15 cellular contexts compared by ENCODE assay signal in the genomic region with DNA sequence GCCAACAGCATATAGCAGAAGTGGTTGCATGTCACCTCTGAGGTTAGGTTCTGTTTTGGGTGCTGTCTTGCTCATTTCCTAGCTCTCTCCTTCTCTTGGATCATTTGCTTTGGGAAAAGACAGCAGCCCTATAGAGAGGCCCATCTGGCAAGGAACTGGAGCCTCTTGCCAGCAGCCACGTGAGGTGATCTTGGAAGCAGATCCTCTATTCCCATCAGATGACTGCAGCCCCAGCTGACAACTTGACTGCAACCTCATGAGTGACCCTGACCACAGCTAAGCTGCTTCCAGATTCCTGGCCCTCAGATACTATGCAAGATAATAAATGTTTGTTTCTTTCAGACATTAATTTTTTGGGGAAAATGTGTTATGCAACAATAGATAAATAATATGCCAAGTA.
DNase-seq lines count a peak whose midpoint lies in the region; ATAC-seq and TF ChIP-seq lines count a peak whose summit lies in the region.
"Had no signal": no experiment of that assay in that cellular context is flagged by ENCODE, and none has a peak within 500 bp of the region (broad histone marks: within the 10 kb centered on the region; RNA-seq: fewer than 3 reads in every experiment).

No MANE protein-coding gene starts in this region.

- no peaks in the 10 kb centered on the region for H3K9me3 ChIP-seq in right lobe of liver
- H3K9me3 ChIP-seq: BLaER1 had no signal

- intact Hi-C loops in right lobe of liver (cut with DNase I) = no loop called here

- in situ Hi-C loops in SK-MEL-5 (cut with HindIII; ENCODE audit: low pct_unique_long_range_greater_than_20kb, low sequenced_read_pairs) = no loop called here

- H3K4me1 ChIP-seq in right lobe of liver = no peaks in the 10 kb centered on the region
- H3K4me1 ChIP-seq: BLaER1 had no signal

- H3K4me3 ChIP-seq in retinal pigment epithelial cell (ENCODE audit: low read length) (no peak overlapping the region), right lobe of liver (no peak overlapping the region)
- H3K4me3 ChIP-seq: BLaER1, GM23248 had no signal

- 33% methylated on average over 1 of the region's 1 CpG for WGBS in right lobe of liver (ENCODE audit: insufficient coverage, low coverage, low lambda C conversion rate, missing lambda C conversion rate)

- no peaks in the 10 kb centered on the region for H3K36me3 ChIP-seq in right lobe of liver
- H3K36me3 ChIP-seq: BLaER1 had no signal

- no peak for ATAC-seq in right lobe of liver
- ATAC-seq: HCT116 had no signal

- no peaks in the 10 kb centered on the region for H3K27me3 ChIP-seq in right lobe of liver
- H3K27me3 ChIP-seq: BLaER1 had no signal

- peak; percentile 9 for DNase-seq in CMK (ENCODE audit: low read depth)
- DNase-seq in SK-MEL-5 (ENCODE audit: low read depth, low spot score) = peak; percentile 24
- peak; percentile 39 for DNase-seq in cerebellar cortex (ENCODE audit: low spot score)
- peak; percentile 64 for DNase-seq in retinal pigment epithelial cell (ENCODE audit: low read depth)
- DNase-seq in GM10248 (ENCODE audit: extremely low spot score) = no peak
- no peak for DNase-seq in right lobe of liver
- no peak for DNase-seq in mesenteric fat pad (ENCODE audit: low spot score)
- DNase-seq: 8988T; AML-193; CD8-positive, alpha-beta memory T cell; DMS79; GM23248 had no signal

- no peak overlapping the region for H3K27ac ChIP-seq in right lobe of liver
- H3K27ac ChIP-seq: BLaER1, GM23248, HL-60 had no signal

- no peak for TF ChIP-seq POLR2A in right lobe of liver (IDR thresholded peaks at IDR 0.05)

- no peak for TF ChIP-seq CTCF in retinal pigment epithelial cell (conservative IDR thresholded peaks at IDR 0.05; ENCODE audit: low read depth, low read length)
- TF ChIP-seq CTCF in GM10248 (IDR thresholded peaks at IDR 0.05; ENCODE audit: control extremely low read depth, extremely low read depth, low read depth, missing control alignments) = no peak
- no peak for TF ChIP-seq CTCF in right lobe of liver (IDR thresholded peaks at IDR 0.05)

- CTCF ChIA-PET in GM10248 (lab: Yijun Ruan, JAX) = interaction anchor here (1.0 kb wide), 1 partner anchor 33 kb away, joined by 3 read pairs; no protein-coding TSS in a partner anchor

- POLR2A ChIA-PET in GM10248 (lab: Yijun Ruan, JAX) = no interaction called here

Comparison
In these comparisons a context has a peak if more than half of its experiments do, and no peak if none do; other contexts are left out.
1. DNase-seq: peak in CMK (single experiment), SK-MEL-5 (single experiment), cerebellar cortex (single experiment) and retinal pigment epithelial cell (single experiment); none in GM10248 (single experiment), right lobe of liver (0 of 3) and mesenteric fat pad (single experiment).